Comparison of ENCODE assay signal across 7 cellular contexts in the genomic region with DNA sequence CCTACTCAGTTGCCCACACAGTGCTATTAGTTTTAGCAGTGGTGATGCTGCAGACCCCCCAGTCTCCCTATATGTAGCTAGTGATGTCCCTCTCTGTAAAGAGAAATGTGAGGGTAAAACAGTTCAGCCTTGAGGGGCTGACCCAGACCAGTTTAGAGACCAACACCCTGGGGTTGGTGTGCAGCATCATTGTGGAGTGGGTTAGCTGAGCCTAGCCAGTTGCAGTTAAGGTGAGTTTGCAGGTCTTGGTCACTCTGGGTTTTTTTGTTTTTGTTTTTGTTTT. TPM values are rescaled to one million over a fixed set of nuclear protein-coding genes. Genes with fewer than 3 reads are reported as not detected.
DNase-seq lines count a peak whose midpoint lies in the region; ATAC-seq lines count a peak whose summit lies in the region.

No MANE protein-coding gene starts in this region.

- peak overlapping the region; percentile 90 to 95 for H3K27ac Mint-ChIP-seq in activated naive CD4-positive, alpha-beta T cell treated with anti-CD3 and anti-CD28 coated beads, Interleukin-2, amount 50 U/mL, for 72 hours
- H3K27ac Mint-ChIP-seq in stimulated activated naive CD8-positive, alpha-beta T cell treated with anti-CD3 and anti-CD28 coated beads, Interleukin-15, amount 100 ng/mL, for 72 hours: peak overlapping the region; percentile 51 to 70

- H3K9me3 ChIP-seq in iPS-20b (ENCODE audit: insufficient read depth, low read depth, low read length): no peaks in the 10 kb centered on the region

- H3K27me3 ChIP-seq in iPS-20b (ENCODE audit: insufficient read depth, low read length): no peaks in the 10 kb centered on the region

- peaks cover 79% of the 10 kb centered on the region for H3K36me3 ChIP-seq in iPS-20b (ENCODE audit: insufficient read depth, low read depth, low read length)

- DNase-seq in activated naive CD4-positive, alpha-beta T cell treated with anti-CD3 and anti-CD28 coated beads, Interleukin-2, amount 50 U/mL, for 72 hours (ENCODE audit: low spot score in 2 of 2): no peak
- DNase-seq in stimulated activated naive CD8-positive, alpha-beta T cell treated with anti-CD3 and anti-CD28 coated beads, Interleukin-15, amount 100 ng/mL, for 72 hours: peak in 1 of 2 donors; percentile 8
- DNase-seq in activated CD4-positive, CD25-positive, alpha-beta regulatory T cell (lab: John Stamatoyannopoulos, UW): no peak
- DNase-seq in inferior parietal cortex (ENCODE audit: extremely low spot score): no peak

- no peaks in the 10 kb centered on the region for H3K27me3 Mint-ChIP-seq in stimulated activated naive CD8-positive, alpha-beta T cell treated with anti-CD3 and anti-CD28 coated beads, Interleukin-15, amount 100 ng/mL, for 72 hours

- H3K9me3 Mint-ChIP-seq in activated naive CD4-positive, alpha-beta T cell treated with anti-CD3 and anti-CD28 coated beads, Interleukin-2, amount 50 U/mL, for 72 hours: no peaks in the 10 kb centered on the region
- H3K9me3 Mint-ChIP-seq in stimulated activated naive CD8-positive, alpha-beta T cell treated with anti-CD3 and anti-CD28 coated beads, Interleukin-15, amount 100 ng/mL, for 72 hours: no peaks in the 10 kb centered on the region

- H3K4me3 Mint-ChIP-seq in stimulated activated naive CD8-positive, alpha-beta T cell treated with anti-CD3 and anti-CD28 coated beads, Interleukin-15, amount 100 ng/mL, for 72 hours: peak overlapping the region; percentile 87 to 97

- H3K4me3 ChIP-seq in iPS-20b (ENCODE audit: low read length): peak overlapping the region; percentile 94

- H3K9ac ChIP-seq in iPS-20b (ENCODE audit: low read depth, low read length): peak overlapping the region; percentile 98; the same call in 1 of the 2 replicates

- H3K4me1 Mint-ChIP-seq in stimulated activated naive CD8-positive, alpha-beta T cell treated with anti-CD3 and anti-CD28 coated beads, Interleukin-15, amount 100 ng/mL, for 72 hours: peaks cover 82% of the 10 kb centered on the region

- H3K27ac ChIP-seq in iPS-20b (ENCODE audit: low read length): peak overlapping the region; percentile 50

- H3K4me1 ChIP-seq in iPS-20b (ENCODE audit: insufficient read depth, low read length): peaks cover 13% of the 10 kb centered on the region

- ATAC-seq in HG03342 (IDR thresholded peaks at IDR 0.05; ENCODE audit: unreplicated experiment): peak; percentile 1
- no peak for ATAC-seq in activated naive CD4-positive, alpha-beta T cell treated with anti-CD3 and anti-CD28 coated beads, Interleukin-2, amount 50 U/mL, for 72 hours
- ATAC-seq in stimulated activated naive CD8-positive, alpha-beta T cell treated with anti-CD3 and anti-CD28 coated beads, Interleukin-15, amount 100 ng/mL, for 72 hours: no peak
- no peak for ATAC-seq in GM21786 (IDR thresholded peaks at IDR 0.05; ENCODE audit: unreplicated experiment)

- H3K36me3 Mint-ChIP-seq in activated naive CD4-positive, alpha-beta T cell treated with anti-CD3 and anti-CD28 coated beads, Interleukin-2, amount 50 U/mL, for 72 hours: peaks cover 48 to 53% of the 10 kb centered on the region in 2 donors

RNA-seq across cellular contexts. Expression of a gene that starts 0.4 kb away (rescaled TPM):
- 1 to 10 TPM; 3.7 to 5.9 TPM for total RNA-seq in activated naive CD4-positive, alpha-beta T cell treated with anti-CD3 and anti-CD28 coated beads, Interleukin-2, amount 50 U/mL, for 72 hours

RNA-seq across cellular contexts. Expression of a gene that starts 4.6 kb away (rescaled TPM):
- total RNA-seq in activated naive CD4-positive, alpha-beta T cell treated with anti-CD3 and anti-CD28 coated beads, Interleukin-2, amount 50 U/mL, for 72 hours: 1,000 to 10,000 TPM; 3,809 to 4,545 TPM

RNA-seq across cellular contexts. Expression of a gene that starts 4.8 kb away (rescaled TPM):
- total RNA-seq in activated naive CD4-positive, alpha-beta T cell treated with anti-CD3 and anti-CD28 coated beads, Interleukin-2, amount 50 U/mL, for 72 hours: 10 to 100 TPM; 39.0 to 62.8 TPM

RNA-seq across cellular contexts. Expression of a gene that starts 12.5 kb away (rescaled TPM):
- 10 to 100 TPM; 73.7 to 81.5 TPM for total RNA-seq in activated naive CD4-positive, alpha-beta T cell treated with anti-CD3 and anti-CD28 coated beads, Interleukin-2, amount 50 U/mL, for 72 hours

RNA-seq across cellular contexts. Expression of a gene that starts 12.9 kb away (rescaled TPM):
- 100 to 1,000 TPM in 1 of 2 donors, 10 to 100 TPM in 1; 92.9 to 103 TPM for total RNA-seq in activated naive CD4-positive, alpha-beta T cell treated with anti-CD3 and anti-CD28 coated beads, Interleukin-2, amount 50 U/mL, for 72 hours
